Comparison of ENCODE assay signal across 21 cellular contexts in the genomic region with DNA sequence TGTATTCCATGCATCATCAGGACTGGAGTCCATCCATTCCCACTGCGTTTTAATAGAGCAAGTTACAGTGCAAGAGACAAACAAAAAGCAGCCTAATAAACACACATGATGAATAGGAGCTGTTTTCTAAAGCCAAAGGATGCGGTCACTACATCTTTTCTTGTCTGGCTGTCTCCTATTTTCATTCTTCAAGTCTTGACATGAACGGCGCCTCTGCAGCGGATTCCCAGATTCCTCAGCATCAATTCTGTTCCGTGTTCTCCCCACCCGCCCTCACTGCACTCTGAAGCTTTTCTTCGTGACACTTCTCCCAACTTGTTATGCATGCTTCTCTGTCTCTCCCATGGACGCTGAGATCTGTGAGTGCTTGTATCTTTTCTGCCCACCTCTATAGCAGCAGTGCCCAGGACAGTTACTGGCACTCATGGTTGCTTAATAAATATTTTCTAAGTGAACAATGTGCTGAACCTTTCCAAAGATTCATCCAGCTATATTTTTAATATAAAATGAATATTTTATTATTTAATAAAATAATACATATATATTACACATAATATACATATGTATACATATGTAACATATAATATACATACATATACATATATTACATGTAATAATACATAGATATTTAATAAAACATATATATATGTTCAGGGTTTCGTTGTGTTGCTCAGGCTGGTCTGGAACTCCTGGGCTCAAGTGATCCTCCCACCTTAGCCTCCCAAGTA.
A peak's percentile ranks its signal among the peaks of the same experiment; 100 is the strongest.
DNase-seq lines count a peak whose midpoint lies in the region; ATAC-seq, FAIRE-seq and TF ChIP-seq lines count a peak whose summit lies in the region.
"Had no signal": no experiment of that assay in that cellular context is flagged by ENCODE, and none has a peak within 500 bp of the region (broad histone marks: within the 10 kb centered on the region; RNA-seq: fewer than 3 reads in every experiment).

No MANE protein-coding gene starts in this region.

- H3K36me3 ChIP-seq in mammary epithelial cell (ENCODE audit: insufficient read depth, low read length), result no peaks in the 10 kb centered on the region
- H3K36me3 ChIP-seq: BLaER1, HAP-1 had no signal

- no peak overlapping the region for H3K27ac ChIP-seq in mammary epithelial cell (ENCODE audit: insufficient read depth, low read depth, low read length)
- H3K27ac ChIP-seq in foreskin keratinocyte, result no peak overlapping the region
- H3K27ac ChIP-seq: 22Rv1, BLaER1, C4-2B had no signal

- H3K4me1 ChIP-seq in mammary epithelial cell (ENCODE audit: insufficient read depth, low read length) (peaks cover 18% of the 10 kb centered on the region), foreskin keratinocyte (peaks cover 17% of the 10 kb centered on the region)
- H3K4me1 ChIP-seq: BLaER1, Caco-2 had no signal

- intact Hi-C loops in mammary epithelial cell (cut with micrococcal nuclease) (no loop called here), MCF 10A (cut with micrococcal nuclease) (no loop called here)

- no TSS peak for BruUV-seq in mammary epithelial cell (replicated peaks; lab: Mats Ljungman, UMichigan)
- no TSS peak for BruUV-seq in MCF 10A (replicated peaks; lab: Mats Ljungman, UMichigan)

- no peak for TF ChIP-seq POLR2A in GM12891 (IDR thresholded peaks at IDR 0.05; ENCODE audit: low read depth, low read length)

- H3K27me3 ChIP-seq in mammary epithelial cell (ENCODE audit: insufficient read depth, low read length) (no peaks in the 10 kb centered on the region), foreskin keratinocyte (no peaks in the 10 kb centered on the region)
- H3K27me3 ChIP-seq: BLaER1 had no signal

- in situ Hi-C loops in mammary epithelial cell (cut with MboI; ENCODE audit: low sequenced_read_pairs in 2 of 2), result no loop called here

- DNase-seq in mammary epithelial cell (peak; percentile 75), MCF 10A (ENCODE audit: unreplicated experiment) (no peak), foreskin keratinocyte (peak; percentile 61 to 79), urothelium cell line (ENCODE audit: low spot score) (no peak), GM12891 (ENCODE audit: insufficient read length, low spot score) (no peak)
- DNase-seq: Caco-2; CD4-positive, CD25-positive, alpha-beta regulatory T cell; CD8-positive, alpha-beta T cell; DMS153; DND-41; GOT3; HFFc6 had no signal

- no peak overlapping the region for H3K4me3 Mint-ChIP-seq in MCF 10A (ENCODE audit: unreplicated experiment)
- H3K4me3 Mint-ChIP-seq: B cell; CD4-positive, CD25-positive, alpha-beta regulatory T cell; CD8-positive, alpha-beta T cell; HFFc6 had no signal

- CTCF ChIA-PET in mammary epithelial cell (lab: Charles Lee; ENCODE audit: low non-redundant PET) (no interaction called here), MCF 10A (lab: Yijun Ruan, JAX) (interaction anchor here (1.4 kb wide), 1 partner anchor 21 kb away, joined by 3 read pairs; no protein-coding TSS in a partner anchor)

- H3K4me1 Mint-ChIP-seq in MCF 10A (ENCODE audit: insufficient read depth, unreplicated experiment), result peaks cover 3% of the 10 kb centered on the region
- H3K4me1 Mint-ChIP-seq: B cell; CD4-positive, CD25-positive, alpha-beta regulatory T cell had no signal

- H3K9me3 ChIP-seq in mammary epithelial cell (replicated peaks; ENCODE audit: insufficient read depth, low read length), result no peaks in the 10 kb centered on the region
- H3K9me3 ChIP-seq: BLaER1, Caco-2, HAP-1 had no signal

- dilution Hi-C loops in mammary epithelial cell (cut with HindIII; ENCODE audit: low sequenced_read_pairs), result loop anchor here (5.0 kb wide), 1 partner anchor 42 kb away; no protein-coding TSS in a partner anchor

- H4K20me1 ChIP-seq in mammary epithelial cell (ENCODE audit: insufficient read depth, low read length), result no peaks in the 10 kb centered on the region
- H4K20me1 ChIP-seq: BLaER1 had no signal

- peak overlapping the region in 1 of 3 experiments; percentile 13 for H3K4me3 ChIP-seq in mammary epithelial cell (replicated peaks in 1 of 3; ENCODE audit: insufficient read depth in 1 of 3, low read depth in 2 of 3, low read length in 3 of 3)
- H3K4me3 ChIP-seq: BLaER1, HAP-1 had no signal

- POLR2A ChIA-PET in MCF 10A (lab: Yijun Ruan, JAX), result no interaction called here

- H3K9ac ChIP-seq in mammary epithelial cell (ENCODE audit: insufficient read depth, low read length), result no peak overlapping the region
- H3K9ac ChIP-seq: BLaER1 had no signal

- ATAC-seq in foreskin keratinocyte, result peak; percentile 74
- ATAC-seq in HG03439 (IDR thresholded peaks at IDR 0.05; ENCODE audit: unreplicated experiment), result no peak
- ATAC-seq: CD8-positive, alpha-beta T cell had no signal

- no peaks in the 10 kb centered on the region for H3K79me2 ChIP-seq in mammary epithelial cell (ENCODE audit: insufficient read depth, low read length)

- FAIRE-seq in urothelium cell line (lab: Jason Lieb, UNC), result peak; percentile 48
- no peak for FAIRE-seq in GM12891 (lab: Jason Lieb, UNC)
- FAIRE-seq: A204.1, G401.6, H54 had no signal

- no peak for TF ChIP-seq CTCF in mammary epithelial cell (conservative IDR thresholded peaks at IDR 0.05 in 1 of 2, IDR thresholded peaks at IDR 0.05 in 1 of 2; ENCODE audit: extremely low read depth in 1 of 2, insufficient read depth in 1 of 2, low read depth in 1 of 2, low read length in 2 of 2)
- TF ChIP-seq CTCF in MCF 10A (IDR thresholded peaks at IDR 0.05; ENCODE audit: unreplicated experiment), result no peak
- no peak for TF ChIP-seq CTCF in foreskin keratinocyte (conservative IDR thresholded peaks at IDR 0.05)

- H3K27ac Mint-ChIP-seq in MCF 10A (ENCODE audit: low read depth, unreplicated experiment), result no peak overlapping the region
- H3K27ac Mint-ChIP-seq: B cell; CD4-positive, CD25-positive, alpha-beta regulatory T cell; CD8-positive, alpha-beta T cell; HFFc6 had no signal

- peak overlapping the region; percentile 89 for H2AFZ ChIP-seq in mammary epithelial cell (ENCODE audit: low read depth, low read length)

- no peaks in the 10 kb centered on the region for H3K9me3 Mint-ChIP-seq in MCF 10A (ENCODE audit: unreplicated experiment)
- H3K9me3 Mint-ChIP-seq: CD8-positive, alpha-beta T cell had no signal

- no peaks in the 10 kb centered on the region for H3K36me3 Mint-ChIP-seq in MCF 10A (ENCODE audit: insufficient read depth, unreplicated experiment)
- H3K36me3 Mint-ChIP-seq: CD4-positive, CD25-positive, alpha-beta regulatory T cell; CD8-positive, alpha-beta T cell had no signal

- H3K27me3 Mint-ChIP-seq in MCF 10A (ENCODE audit: insufficient read depth, unreplicated experiment), result no peaks in the 10 kb centered on the region
- H3K27me3 Mint-ChIP-seq: B cell; CD4-positive, CD25-positive, alpha-beta regulatory T cell had no signal

- WGBS in mammary epithelial cell (ENCODE audit: low coverage, missing lambda C conversion rate), result 11% methylated on average over 10 of the region's 10 CpGs

- H3K4me2 ChIP-seq in mammary epithelial cell (ENCODE audit: insufficient read depth, low read depth, low read length), result peak overlapping the region; percentile 62
- H3K4me2 ChIP-seq: BLaER1 had no signal

TF ChIP-seq in GM12891, 5 proteins besides CTCF, POLR2A, EP300 and RAD21:
- TF ChIP-seq POLR2AphosphoS5 (IDR thresholded peaks at IDR 0.05; ENCODE audit: low read depth, low read length) (no peak), SPI1 (IDR thresholded peaks at IDR 0.05; ENCODE audit: low read depth, low read length) (no peak), TAF1 (IDR thresholded peaks at IDR 0.05; ENCODE audit: low read depth, low read length) (no peak)

Comparison
In these comparisons a context has a peak if more than half of its experiments do, and no peak if none do; other contexts are left out.
1. DNase-seq: peak in mammary epithelial cell (single experiment) and foreskin keratinocyte (2 of 2); none in MCF 10A (single experiment), urothelium cell line (single experiment) and GM12891 (single experiment).